ENCODE assay signal across 8 cellular contexts in the genomic region with DNA sequence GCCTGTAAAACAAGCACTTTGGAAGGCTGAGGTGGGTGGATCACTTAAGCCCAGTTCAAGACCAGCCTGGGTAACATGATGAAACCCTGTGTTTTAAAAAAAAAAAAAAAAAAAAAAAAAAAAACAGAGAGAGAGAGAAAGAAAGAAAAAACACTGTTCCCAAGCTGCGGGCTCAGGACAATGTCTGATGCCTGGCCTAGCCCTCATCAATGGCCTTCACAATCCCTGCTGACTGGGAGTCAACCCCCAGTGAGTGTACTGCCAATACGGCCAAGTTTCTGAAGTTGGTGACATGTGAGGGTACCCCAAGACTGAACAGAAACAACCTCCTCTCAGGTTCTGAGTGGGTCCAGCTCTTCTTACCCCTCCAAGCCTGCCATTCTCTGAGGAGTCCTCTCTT.
DNase-seq lines count a peak whose midpoint lies in the region; ATAC-seq and TF ChIP-seq lines count a peak whose summit lies in the region.

No MANE protein-coding gene starts in this region.

- no peak for TF ChIP-seq CTCF in gastroesophageal sphincter (IDR thresholded peaks at IDR 0.05)

- peak overlapping the region; percentile 48 for H3K18ac ChIP-seq in trophoblast cell (ENCODE audit: low read length)

- no peak for TF ChIP-seq POLR2A in gastroesophageal sphincter (IDR thresholded peaks at IDR 0.05)

- H3K27me3 Mint-ChIP-seq in CD4-positive, alpha-beta memory T cell: no peaks in the 10 kb centered on the region

- no peak overlapping the region for H2BK12ac ChIP-seq in trophoblast cell (ENCODE audit: low read length)

- POLR2A ChIA-PET in CD4-positive, alpha-beta memory T cell (lab: Charles Lee; ENCODE audit: partially characterized antibody): interaction anchor here (2.2 kb wide), 1 partner anchor 173 kb away, joined by 9 read pairs; the partner anchor contains the start of gene SPG7

- no peak overlapping the region for H2BK120ac ChIP-seq in trophoblast cell (ENCODE audit: insufficient read depth, low read length, poor library complexity)

- peaks cover 85% of the 10 kb centered on the region for H3K4me1 ChIP-seq in CD4-positive, alpha-beta memory T cell (ENCODE audit: insufficient read depth, low read length)
- peaks cover 0 to 91% (median 42%) of the 10 kb centered on the region in 3 donors for H3K4me1 ChIP-seq in gastroesophageal sphincter
- H3K4me1 ChIP-seq in trophoblast cell (ENCODE audit: control insufficient read depth in 1 of 2, insufficient read depth in 2 of 2, low read length in 2 of 2): peaks cover 9 to 12% of the 10 kb centered on the region in 2 experiments

- no peak overlapping the region for H3K4me2 ChIP-seq in trophoblast cell (ENCODE audit: low read length)

- H3K79me2 ChIP-seq in trophoblast cell (ENCODE audit: control insufficient read depth, insufficient read depth, low read length, poor library complexity): peaks cover 26% of the 10 kb centered on the region

- no peak overlapping the region for H3K23ac ChIP-seq in trophoblast cell (ENCODE audit: low read length)

- H3K4me3 ChIP-seq in CD4-positive, alpha-beta memory T cell (ENCODE audit: low read length in 2 of 2): no peak overlapping the region
- H3K4me3 ChIP-seq in gastroesophageal sphincter: no peak overlapping the region
- no peak overlapping the region for H3K4me3 ChIP-seq in trophoblast cell (ENCODE audit: low read depth, low read length)

- peak overlapping the region in 4 of 8 donors; percentile 14 to 75 (median 52) for H3K4me3 Mint-ChIP-seq in CD4-positive, alpha-beta memory T cell

- no peaks in the 10 kb centered on the region for H3K9me3 ChIP-seq in CD4-positive, alpha-beta memory T cell (ENCODE audit: control insufficient read depth in 1 of 2, low read length in 2 of 2)
- H3K9me3 ChIP-seq in gastroesophageal sphincter (no peaks in the 10 kb centered on the region), trophoblast cell (ENCODE audit: insufficient read depth, low read depth, low read length) (no peaks in the 10 kb centered on the region)

- peaks cover 0 to 6% of the 10 kb centered on the region in 2 donors for H3K36me3 Mint-ChIP-seq in CD4-positive, alpha-beta memory T cell

- H3K27ac ChIP-seq in CD4-positive, alpha-beta memory T cell (ENCODE audit: low read depth, low read length): no peak overlapping the region
- H3K27ac ChIP-seq in gastroesophageal sphincter (peak overlapping the region in 3 of 4 donors; percentile 43 to 57 (median 51)), trophoblast cell (ENCODE audit: low read depth, low read length) (no peak overlapping the region)

- no peak overlapping the region for H3K14ac ChIP-seq in trophoblast cell (ENCODE audit: low read length)

- peak overlapping the region; percentile 64 to 96 (median 82) for H3K27ac Mint-ChIP-seq in CD4-positive, alpha-beta memory T cell

- H2AFZ ChIP-seq in trophoblast cell (ENCODE audit: insufficient read depth, low read length, poor library complexity): peak overlapping the region; percentile 0

- no peak overlapping the region for H2BK5ac ChIP-seq in trophoblast cell (ENCODE audit: low read depth, low read length, poor library complexity)

- H3K4me1 Mint-ChIP-seq in CD4-positive, alpha-beta memory T cell: peaks cover 39 to 87% (median 69%) of the 10 kb centered on the region in 4 donors

- H4K12ac ChIP-seq in trophoblast cell (ENCODE audit: low read depth, low read length): no peak overlapping the region

- TF ChIP-seq EP300 in gastroesophageal sphincter (IDR thresholded peaks at IDR 0.05): no peak

- H3K9ac ChIP-seq in trophoblast cell (ENCODE audit: low read length): no peak overlapping the region

- no peaks in the 10 kb centered on the region for H3K27me3 ChIP-seq in CD4-positive, alpha-beta memory T cell (ENCODE audit: insufficient read depth, low read length)
- no peaks in the 10 kb centered on the region for H3K27me3 ChIP-seq in gastroesophageal sphincter
- H3K27me3 ChIP-seq in trophoblast cell (ENCODE audit: insufficient read depth, low read length): no peaks in the 10 kb centered on the region

- CTCF ChIA-PET in CD4-positive, alpha-beta memory T cell (lab: Charles Lee; ENCODE audit: partially characterized antibody): interaction anchor here (0.7 to 1.4 kb wide), 3 partner anchors 10 to 223 kb away, joined by 3 to 7 read pairs (median 4); no protein-coding TSS in a partner anchor

- intact Hi-C loops in CD4-positive, alpha-beta memory T cell (cut with micrococcal nuclease): no loop called here

- H3K79me1 ChIP-seq in trophoblast cell (ENCODE audit: low read length): no peaks in the 10 kb centered on the region

- peak overlapping the region; percentile 93 for H3K4ac ChIP-seq in trophoblast cell (ENCODE audit: low read depth, low read length)

- no peak overlapping the region for H2AK5ac ChIP-seq in trophoblast cell (ENCODE audit: low read length)

- no peak overlapping the region for H4K91ac ChIP-seq in trophoblast cell (ENCODE audit: low read depth, low read length)

- no peak overlapping the region for H4K8ac ChIP-seq in trophoblast cell (ENCODE audit: low read depth, low read length)

- DNase-seq in CD4-positive, alpha-beta memory T cell: peak in 1 of 5 donors; percentile 24
- DNase-seq in trophoblast cell (no peak), NCI-H1694 (lab: John Stamatoyannopoulos, UW) (no peak), NCI-H2029 treated with DMSO at 0.1 percent for 48 hours (lab: John Stamatoyannopoulos, UW) (no peak), NOMO-1 treated with dmso at 0.1 percent for 144 hours (lab: John Stamatoyannopoulos, UW; ENCODE audit: unreplicated experiment) (no peak)

- H3K9me3 Mint-ChIP-seq in CD4-positive, alpha-beta memory T cell: no peaks in the 10 kb centered on the region

- peak; percentile 4; the same call in 2 of the 3 replicates for ATAC-seq in SK-N-SH treated with all-trans-retinoic acid at 6 μM for 48 hours
- ATAC-seq in gastroesophageal sphincter: peak; percentile 33
- no peak for ATAC-seq in activated CD4-positive, CD25-positive, alpha-beta regulatory T cell treated with anti-CD3 and anti-CD28 coated beads, Interleukin-2, amount 50 U/mL, for 24 hours

- 14 to 20% methylated on average over 1 to 2 of the region's 2 CpGs for WGBS in gastroesophageal sphincter (ENCODE audit: low coverage in 1 of 2), 2 donors
- no CpG with 5 or more reads among the region's 2 CpGs for WGBS in trophoblast cell (ENCODE audit: extremely low coverage, insufficient coverage, insufficient read length)

- H3K36me3 ChIP-seq in CD4-positive, alpha-beta memory T cell (ENCODE audit: insufficient read depth, low read length): no peaks in the 10 kb centered on the region
- no peaks in the 10 kb centered on the region for H3K36me3 ChIP-seq in gastroesophageal sphincter
- H3K36me3 ChIP-seq in trophoblast cell (ENCODE audit: control insufficient read depth in 1 of 2, insufficient read depth in 2 of 2, low read length in 2 of 2): peaks cover 1% of the 10 kb centered on the region in 2 experiments

TF ChIP-seq in SK-N-SH treated with all-trans-retinoic acid at 6 μM for 48 hours, 23 proteins besides CTCF, POLR2A, EP300 and RAD21:
- TF ChIP-seq ESRRG (CRISPR knock-in tag; IDR thresholded peaks at IDR 0.05) (no peak), TOX (CRISPR knock-in tag; IDR thresholded peaks at IDR 0.05; ENCODE audit: borderline replicate concordance) (no peak), ISL1 (CRISPR knock-in tag; IDR thresholded peaks at IDR 0.05) (no peak), BACH2 (CRISPR knock-in tag; IDR thresholded peaks at IDR 0.05; ENCODE audit: borderline replicate concordance) (no peak), CSDC2 (CRISPR knock-in tag; IDR thresholded peaks at IDR 0.05) (no peak), PATZ1 (CRISPR knock-in tag; IDR thresholded peaks at IDR 0.05; ENCODE audit: borderline replicate concordance) (no peak), TCF4 (CRISPR knock-in tag; IDR thresholded peaks at IDR 0.05; ENCODE audit: borderline replicate concordance) (no peak), PPARA (CRISPR knock-in tag; IDR thresholded peaks at IDR 0.05; ENCODE audit: borderline replicate concordance) (no peak)
- TF ChIP-seq, protein P1, sequence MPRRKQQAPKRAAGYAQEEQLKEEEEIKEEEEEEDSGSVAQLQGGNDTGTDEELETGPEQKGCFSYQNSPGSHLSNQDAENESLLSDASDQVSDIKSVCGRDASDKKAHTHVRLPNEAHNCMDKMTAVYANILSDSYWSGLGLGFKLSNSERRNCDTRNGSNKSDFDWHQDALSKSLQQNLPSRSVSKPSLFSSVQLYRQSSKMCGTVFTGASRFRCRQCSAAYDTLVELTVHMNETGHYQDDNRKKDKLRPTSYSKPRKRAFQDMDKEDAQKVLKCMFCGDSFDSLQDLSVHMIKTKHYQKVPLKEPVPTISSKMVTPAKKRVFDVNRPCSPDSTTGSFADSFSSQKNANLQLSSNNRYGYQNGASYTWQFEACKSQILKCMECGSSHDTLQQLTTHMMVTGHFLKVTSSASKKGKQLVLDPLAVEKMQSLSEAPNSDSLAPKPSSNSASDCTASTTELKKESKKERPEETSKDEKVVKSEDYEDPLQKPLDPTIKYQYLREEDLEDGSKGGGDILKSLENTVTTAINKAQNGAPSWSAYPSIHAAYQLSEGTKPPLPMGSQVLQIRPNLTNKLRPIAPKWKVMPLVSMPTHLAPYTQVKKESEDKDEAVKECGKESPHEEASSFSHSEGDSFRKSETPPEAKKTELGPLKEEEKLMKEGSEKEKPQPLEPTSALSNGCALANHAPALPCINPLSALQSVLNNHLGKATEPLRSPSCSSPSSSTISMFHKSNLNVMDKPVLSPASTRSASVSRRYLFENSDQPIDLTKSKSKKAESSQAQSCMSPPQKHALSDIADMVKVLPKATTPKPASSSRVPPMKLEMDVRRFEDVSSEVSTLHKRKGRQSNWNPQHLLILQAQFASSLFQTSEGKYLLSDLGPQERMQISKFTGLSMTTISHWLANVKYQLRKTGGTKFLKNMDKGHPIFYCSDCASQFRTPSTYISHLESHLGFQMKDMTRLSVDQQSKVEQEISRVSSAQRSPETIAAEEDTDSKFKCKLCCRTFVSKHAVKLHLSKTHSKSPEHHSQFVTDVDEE (CRISPR knock-in tag; IDR thresholded peaks at IDR 0.05): no peak
TF ChIP-seq in SK-N-SH treated with all-trans-retinoic acid at 6 μM for 48 hours: peak in this region for 0.

Comparison
In these comparisons a context has a peak if more than half of its experiments do, and no peak if none do; other contexts are left out.
1. H3K27ac ChIP-seq: peak in gastroesophageal sphincter (3 of 4); none in CD4-positive, alpha-beta memory T cell (single experiment) and trophoblast cell (single experiment).
2. ATAC-seq: peak in SK-N-SH treated with all-trans-retinoic acid at 6 μM for 48 hours (single experiment) and gastroesophageal sphincter (single experiment); none in activated CD4-positive, CD25-positive, alpha-beta regulatory T cell treated with anti-CD3 and anti-CD28 coated beads, Interleukin-2, amount 50 U/mL, for 24 hours (0 of 2).